Comparison of ENCODE assay signal across 9 cellular contexts in the genomic region with DNA sequence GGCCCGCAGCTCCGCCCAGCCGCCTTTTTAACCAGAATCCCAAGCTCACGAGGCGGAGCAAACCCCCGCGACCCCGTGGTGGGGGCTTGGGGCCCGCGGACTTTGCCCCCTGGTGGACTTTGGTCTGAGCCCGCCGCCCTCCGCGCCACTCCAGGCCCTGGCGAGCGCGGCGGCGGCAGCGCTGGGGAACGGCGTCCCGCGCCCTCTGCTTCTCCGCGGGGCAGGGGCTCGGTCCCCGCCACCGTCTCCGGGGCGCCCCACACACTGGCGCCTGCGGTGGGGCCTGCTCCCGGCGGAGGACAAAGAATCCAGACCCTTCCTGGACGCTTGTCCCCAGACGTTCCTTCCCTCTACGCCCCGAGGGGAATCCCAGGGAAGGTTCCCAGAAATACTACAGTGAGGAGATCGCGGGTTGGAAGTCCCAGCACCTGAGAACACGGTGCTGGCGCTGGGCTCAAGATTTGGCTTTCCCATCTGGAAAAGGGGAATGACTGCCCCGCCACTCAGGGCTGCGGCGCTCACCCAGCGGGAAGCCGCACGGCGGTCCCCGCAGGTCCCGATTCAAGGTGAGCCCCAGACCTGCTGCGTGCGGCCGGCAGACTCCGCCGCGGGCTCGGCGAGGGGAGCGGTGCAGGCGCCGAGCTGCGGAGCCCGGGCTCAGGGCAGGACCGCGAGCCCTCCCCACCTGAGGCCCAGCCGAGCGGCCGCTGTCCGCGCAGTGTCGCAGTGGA. TPM values are rescaled to one million over a fixed set of nuclear protein-coding genes. Genes with fewer than 3 reads are reported as not detected.
DNase-seq lines count a peak whose midpoint lies in the region; ATAC-seq and TF ChIP-seq lines count a peak whose summit lies in the region.
"Had no signal": no experiment of that assay in that cellular context is flagged by ENCODE, and none has a peak within 500 bp of the region (broad histone marks: within the 10 kb centered on the region; RNA-seq: fewer than 3 reads in every experiment).

Gene HAAO, minus strand, starts transcription at position 1 of the 731 bp plus-strand sequence. CDS start 47 bp downstream, outside the sequence.

- peaks cover 33% of the 10 kb centered on the region for H3K27me3 Mint-ChIP-seq in activated naive CD8-positive, alpha-beta T cell treated with anti-CD3 and anti-CD28 coated beads, Interleukin-2, amount 10 ng/mL, durations not matched to agents 7 days and 5 days

- TF ChIP-seq POLR2A in sigmoid colon (IDR thresholded peaks at IDR 0.05), result no peak

- H4K20me1 ChIP-seq in PC-9 (ENCODE audit: insufficient read depth), result no peaks in the 10 kb centered on the region

- H3K27ac ChIP-seq in iPS DF 6.9 (ENCODE audit: low read length) (no peak within 1 kb of the TSS), sigmoid colon (peak within 1 kb of the TSS; percentile 71 to 88 (median 80)), PC-9 (no peak within 1 kb of the TSS)
- H3K27ac ChIP-seq: C4-2B had no signal

- peak; percentile 31 for ATAC-seq in HG02798 (IDR thresholded peaks at IDR 0.05; ENCODE audit: poor library complexity, unreplicated experiment)
- peak; percentile 48 for ATAC-seq in activated naive CD8-positive, alpha-beta T cell treated with anti-CD3 and anti-CD28 coated beads, Interleukin-2, amount 10 ng/mL, durations not matched to agents 7 days and 5 days (ENCODE audit: low read depth)

- no peaks in the 10 kb centered on the region for H3F3A ChIP-seq in PC-9 (ENCODE audit: insufficient read depth, low read depth)

- POLR2A ChIA-PET in activated naive CD8-positive, alpha-beta T cell treated with anti-CD3 and anti-CD28 coated beads, Interleukin-2, amount 10 ng/mL, durations not matched to agents 7 days and 5 days (lab: Charles Lee), result interaction anchor here (1.0 kb wide), 1 partner anchor 17 kb away, joined by 3 read pairs; no protein-coding TSS in a partner anchor
- POLR2A ChIA-PET in PC-9 (lab: Charles Lee; ENCODE audit: unreplicated experiment), result no interaction called here

- H3K9me2 ChIP-seq in PC-9 (ENCODE audit: insufficient read depth), result no peaks in the 10 kb centered on the region

- H3K36me3 Mint-ChIP-seq in activated naive CD8-positive, alpha-beta T cell treated with anti-CD3 and anti-CD28 coated beads, Interleukin-2, amount 10 ng/mL, durations not matched to agents 7 days and 5 days, result no peaks in the 10 kb centered on the region

- in situ Hi-C loops in G401 (cut with HindIII; ENCODE audit: low sequenced_read_pairs), result no loop called here

- no peaks in the 10 kb centered on the region for H3K36me3 ChIP-seq in iPS DF 6.9 (ENCODE audit: control insufficient read depth, insufficient read depth, low read length)
- no peaks in the 10 kb centered on the region for H3K36me3 ChIP-seq in sigmoid colon
- no peaks in the 10 kb centered on the region for H3K36me3 ChIP-seq in PC-9 (ENCODE audit: low read depth)

- no peaks in the 10 kb centered on the region for H3K27me3 ChIP-seq in iPS DF 6.9 (ENCODE audit: control insufficient read depth, insufficient read depth, low read length)
- no peaks in the 10 kb centered on the region for H3K27me3 ChIP-seq in sigmoid colon
- no peaks in the 10 kb centered on the region for H3K27me3 ChIP-seq in PC-9 (ENCODE audit: insufficient read depth, low read depth)

- no peak for TF ChIP-seq EP300 in sigmoid colon (IDR thresholded peaks at IDR 0.05)

- CTCF ChIA-PET in PC-9 (lab: Charles Lee), result no interaction called here

- no peaks in the 10 kb centered on the region for H3K9me3 ChIP-seq in iPS DF 6.9 (ENCODE audit: control insufficient read depth, insufficient read depth, low read length)
- H3K9me3 ChIP-seq in sigmoid colon, result no peaks in the 10 kb centered on the region
- no peaks in the 10 kb centered on the region for H3K9me3 ChIP-seq in PC-9 (ENCODE audit: insufficient read depth, low read depth)

- H3K27ac Mint-ChIP-seq in activated naive CD8-positive, alpha-beta T cell treated with anti-CD3 and anti-CD28 coated beads, Interleukin-2, amount 10 ng/mL, durations not matched to agents 7 days and 5 days, result no peak within 1 kb of the TSS

- peak within 1 kb of the TSS; percentile 79 for H3K4me3 Mint-ChIP-seq in activated naive CD8-positive, alpha-beta T cell treated with anti-CD3 and anti-CD28 coated beads, Interleukin-2, amount 10 ng/mL, durations not matched to agents 7 days and 5 days

- no peaks in the 10 kb centered on the region for H3K79me2 ChIP-seq in PC-9 (ENCODE audit: low read depth)

- DNase-seq in NCI-H510A (lab: John Stamatoyannopoulos, UW) (peak; percentile 13), NCI-H510A treated with DMSO at 0.1 percent for 48 hours (lab: John Stamatoyannopoulos, UW) (no peak), iPS DF 6.9 (ENCODE audit: low read depth, low spot score) (no peak), sigmoid colon (peak; percentile 59), PC-9 (no peak), G401 (ENCODE audit: low spot score) (no peak)
- DNase-seq in activated naive CD8-positive, alpha-beta T cell treated with anti-CD3 and anti-CD28 coated beads, Interleukin-2, amount 10 ng/mL, durations not matched to agents 7 days and 5 days, result peak; percentile 42

- no TSS peak for BruUV-seq in PC-9 (replicated peaks; lab: Mats Ljungman, UMichigan)

- H3K4me3 ChIP-seq in iPS DF 6.9 (ENCODE audit: low read length) (peak within 1 kb of the TSS; percentile 31; the same call in 1 of the 2 replicates), sigmoid colon (peak within 1 kb of the TSS; percentile 45 to 66 (median 58)), PC-9 (no peak within 1 kb of the TSS)

- H3K4me2 ChIP-seq in PC-9, result no peak within 1 kb of the TSS

- no CpG with 5 or more reads among the region's 73 CpGs for WGBS in iPS DF 6.9 (ENCODE audit: insufficient coverage, insufficient read length)
- WGBS in sigmoid colon, 2 donors, result 1% methylated on average over 73 of the region's 73 CpGs

- no peak within 1 kb of the TSS for H2AFZ ChIP-seq in PC-9

- H3K4me1 ChIP-seq in iPS DF 6.9 (ENCODE audit: control insufficient read depth, insufficient read depth, low read length), result peaks cover 2% of the 10 kb centered on the region; the same call in 1 of the 2 replicates
- H3K4me1 ChIP-seq in sigmoid colon, result peaks cover 0 to 26% (median 17%) of the 10 kb centered on the region in 4 donors
- no peaks in the 10 kb centered on the region for H3K4me1 ChIP-seq in PC-9 (replicated peaks; ENCODE audit: insufficient read depth)

- TF ChIP-seq CTCF in sigmoid colon (IDR thresholded peaks at IDR 0.05) (no peak), PC-9 (conservative IDR thresholded peaks at IDR 0.05) (no peak)

- H3K4me1 Mint-ChIP-seq in activated naive CD8-positive, alpha-beta T cell treated with anti-CD3 and anti-CD28 coated beads, Interleukin-2, amount 10 ng/mL, durations not matched to agents 7 days and 5 days, result peaks cover 16% of the 10 kb centered on the region

- H3K9me3 Mint-ChIP-seq in activated naive CD8-positive, alpha-beta T cell treated with anti-CD3 and anti-CD28 coated beads, Interleukin-2, amount 10 ng/mL, durations not matched to agents 7 days and 5 days, result no peaks in the 10 kb centered on the region

- intact Hi-C loops in sigmoid colon (cut with DNase I), result loop anchor here (10.0 kb wide), 2 partner anchors 228 to 298 kb away; partner anchors contain the start of genes KCNG3 and MTA3
- intact Hi-C loops in PC-9 (cut with micrococcal nuclease; ENCODE audit: unreplicated experiment), result no loop called here

RNA-seq across cellular contexts. Expression of gene HAAO, which starts in this region (rescaled TPM):
- total RNA-seq in activated naive CD8-positive, alpha-beta T cell treated with anti-CD3 and anti-CD28 coated beads, Interleukin-2, amount 10 ng/mL, durations not matched to agents 7 days and 5 days, result under 1 TPM in 1 of 2 experiments, not detected in 1; 0.28 TPM
- total RNA-seq in sigmoid colon, result 1 to 10 TPM; 2.5 to 5.6 (median 3.5) TPM
- polyA plus RNA-seq in sigmoid colon, result 10 to 100 TPM in 2 of 3 donors, 1 to 10 TPM in 1; 8.3 to 37.9 (median 12.6) TPM
- total RNA-seq in PC-9 (2021), result 0.73 TPM in 1 of 2 replicates, not detected in the other
- not detected in 2 replicates for total RNA-seq in G401 (2014; rRNA removed; shearing (Covaris generic))

Comparison
In these comparisons a context has a peak if more than half of its experiments do, and no peak if none do; other contexts are left out.
1. DNase-seq: peak in NCI-H510A (single experiment) and sigmoid colon (single experiment); none in NCI-H510A treated with DMSO at 0.1 percent for 48 hours (single experiment), iPS DF 6.9 (single experiment), PC-9 (0 of 2) and G401 (single experiment).
2. Peak in DNase-seq and ATAC-seq in activated naive CD8-positive, alpha-beta T cell treated with anti-CD3 and anti-CD28 coated beads, Interleukin-2, amount 10 ng/mL, durations not matched to agents 7 days and 5 days; RNA of the gene not detected or under 1 TPM.
3. H3K27ac ChIP-seq: peak in sigmoid colon (4 of 4); none in iPS DF 6.9 (single experiment) and PC-9 (single experiment).